1 cellular context compared by ENCODE assay signal in the genomic region with DNA sequence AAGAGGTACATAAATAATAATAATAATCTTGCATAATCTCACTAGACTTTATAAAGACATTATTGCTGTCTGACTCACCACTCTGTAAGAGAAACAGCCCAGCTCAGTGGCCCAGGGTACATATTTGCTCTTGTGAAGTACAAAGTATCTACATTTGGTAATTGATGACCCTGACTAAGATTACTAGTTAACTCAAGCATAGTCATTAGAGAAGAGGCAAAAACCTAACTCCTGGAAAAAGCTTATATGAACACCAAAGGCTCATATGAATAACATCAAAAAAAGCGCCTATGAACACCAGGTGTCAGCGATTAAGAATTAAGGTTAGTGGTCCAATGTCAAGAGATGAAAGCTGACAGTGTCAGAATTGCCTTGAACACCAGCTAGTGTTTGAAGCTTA.
TF ChIP-seq lines count a peak whose summit lies in the region.

No MANE protein-coding gene starts in this region.

TF ChIP-seq in HepG2, 621 proteins besides CTCF, POLR2A, EP300 and RAD21 (continued from another document and continues in another):
- TF ChIP-seq, protein P1, sequence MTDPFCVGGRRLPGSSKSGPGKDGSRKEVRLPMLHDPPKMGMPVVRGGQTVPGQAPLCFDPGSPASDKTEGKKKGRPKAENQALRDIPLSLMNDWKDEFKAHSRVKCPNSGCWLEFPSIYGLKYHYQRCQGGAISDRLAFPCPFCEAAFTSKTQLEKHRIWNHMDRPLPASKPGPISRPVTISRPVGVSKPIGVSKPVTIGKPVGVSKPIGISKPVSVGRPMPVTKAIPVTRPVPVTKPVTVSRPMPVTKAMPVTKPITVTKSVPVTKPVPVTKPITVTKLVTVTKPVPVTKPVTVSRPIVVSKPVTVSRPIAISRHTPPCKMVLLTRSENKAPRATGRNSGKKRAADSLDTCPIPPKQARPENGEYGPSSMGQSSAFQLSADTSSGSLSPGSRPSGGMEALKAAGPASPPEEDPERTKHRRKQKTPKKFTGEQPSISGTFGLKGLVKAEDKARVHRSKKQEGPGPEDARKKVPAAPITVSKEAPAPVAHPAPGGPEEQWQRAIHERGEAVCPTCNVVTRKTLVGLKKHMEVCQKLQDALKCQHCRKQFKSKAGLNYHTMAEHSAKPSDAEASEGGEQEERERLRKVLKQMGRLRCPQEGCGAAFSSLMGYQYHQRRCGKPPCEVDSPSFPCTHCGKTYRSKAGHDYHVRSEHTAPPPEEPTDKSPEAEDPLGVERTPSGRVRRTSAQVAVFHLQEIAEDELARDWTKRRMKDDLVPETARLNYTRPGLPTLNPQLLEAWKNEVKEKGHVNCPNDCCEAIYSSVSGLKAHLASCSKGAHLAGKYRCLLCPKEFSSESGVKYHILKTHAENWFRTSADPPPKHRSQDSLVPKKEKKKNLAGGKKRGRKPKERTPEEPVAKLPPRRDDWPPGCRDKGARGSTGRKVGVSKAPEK (CRISPR knock-in tag; IDR thresholded peaks at IDR 0.05; ENCODE audit: borderline replicate concordance): no peak
- no peak for TF ChIP-seq SATB2 (CRISPR knock-in tag; IDR thresholded peaks at IDR 0.05)
- peak; percentile 85 for TF ChIP-seq CEBPG (CRISPR knock-in tag; IDR thresholded peaks at IDR 0.05)
- TF ChIP-seq ZFX (CRISPR knock-in tag; IDR thresholded peaks at IDR 0.05; ENCODE audit: low read depth): no peak
- TF ChIP-seq HHEX (CRISPR knock-in tag; IDR thresholded peaks at IDR 0.05): peak; percentile 56; the same call in 1 of the 2 replicates
- TF ChIP-seq, protein P2, sequence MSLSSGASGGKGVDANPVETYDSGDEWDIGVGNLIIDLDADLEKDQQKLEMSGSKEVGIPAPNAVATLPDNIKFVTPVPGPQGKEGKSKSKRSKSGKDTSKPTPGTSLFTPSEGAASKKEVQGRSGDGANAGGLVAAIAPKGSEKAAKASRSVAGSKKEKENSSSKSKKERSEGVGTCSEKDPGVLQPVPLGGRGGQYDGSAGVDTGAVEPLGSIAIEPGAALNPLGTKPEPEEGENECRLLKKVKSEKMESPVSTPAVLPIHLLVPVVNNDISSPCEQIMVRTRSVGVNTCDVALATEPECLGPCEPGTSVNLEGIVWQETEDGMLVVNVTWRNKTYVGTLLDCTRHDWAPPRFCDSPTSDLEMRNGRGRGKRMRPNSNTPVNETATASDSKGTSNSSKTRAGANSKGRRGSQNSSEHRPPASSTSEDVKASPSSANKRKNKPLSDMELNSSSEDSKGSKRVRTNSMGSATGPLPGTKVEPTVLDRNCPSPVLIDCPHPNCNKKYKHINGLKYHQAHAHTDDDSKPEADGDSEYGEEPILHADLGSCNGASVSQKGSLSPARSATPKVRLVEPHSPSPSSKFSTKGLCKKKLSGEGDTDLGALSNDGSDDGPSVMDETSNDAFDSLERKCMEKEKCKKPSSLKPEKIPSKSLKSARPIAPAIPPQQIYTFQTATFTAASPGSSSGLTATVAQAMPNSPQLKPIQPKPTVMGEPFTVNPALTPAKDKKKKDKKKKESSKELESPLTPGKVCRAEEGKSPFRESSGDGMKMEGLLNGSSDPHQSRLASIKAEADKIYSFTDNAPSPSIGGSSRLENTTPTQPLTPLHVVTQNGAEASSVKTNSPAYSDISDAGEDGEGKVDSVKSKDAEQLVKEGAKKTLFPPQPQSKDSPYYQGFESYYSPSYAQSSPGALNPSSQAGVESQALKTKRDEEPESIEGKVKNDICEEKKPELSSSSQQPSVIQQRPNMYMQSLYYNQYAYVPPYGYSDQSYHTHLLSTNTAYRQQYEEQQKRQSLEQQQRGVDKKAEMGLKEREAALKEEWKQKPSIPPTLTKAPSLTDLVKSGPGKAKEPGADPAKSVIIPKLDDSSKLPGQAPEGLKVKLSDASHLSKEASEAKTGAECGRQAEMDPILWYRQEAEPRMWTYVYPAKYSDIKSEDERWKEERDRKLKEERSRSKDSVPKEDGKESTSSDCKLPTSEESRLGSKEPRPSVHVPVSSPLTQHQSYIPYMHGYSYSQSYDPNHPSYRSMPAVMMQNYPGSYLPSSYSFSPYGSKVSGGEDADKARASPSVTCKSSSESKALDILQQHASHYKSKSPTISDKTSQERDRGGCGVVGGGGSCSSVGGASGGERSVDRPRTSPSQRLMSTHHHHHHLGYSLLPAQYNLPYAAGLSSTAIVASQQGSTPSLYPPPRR (CRISPR knock-in tag; IDR thresholded peaks at IDR 0.05; ENCODE audit: borderline replicate concordance): no peak; the same call in 1 of the 2 replicates
- no peak for TF ChIP-seq XRCC5 (optimal IDR thresholded peaks at IDR 0.05; ENCODE audit: low read length)
- TF ChIP-seq, protein P3, sequence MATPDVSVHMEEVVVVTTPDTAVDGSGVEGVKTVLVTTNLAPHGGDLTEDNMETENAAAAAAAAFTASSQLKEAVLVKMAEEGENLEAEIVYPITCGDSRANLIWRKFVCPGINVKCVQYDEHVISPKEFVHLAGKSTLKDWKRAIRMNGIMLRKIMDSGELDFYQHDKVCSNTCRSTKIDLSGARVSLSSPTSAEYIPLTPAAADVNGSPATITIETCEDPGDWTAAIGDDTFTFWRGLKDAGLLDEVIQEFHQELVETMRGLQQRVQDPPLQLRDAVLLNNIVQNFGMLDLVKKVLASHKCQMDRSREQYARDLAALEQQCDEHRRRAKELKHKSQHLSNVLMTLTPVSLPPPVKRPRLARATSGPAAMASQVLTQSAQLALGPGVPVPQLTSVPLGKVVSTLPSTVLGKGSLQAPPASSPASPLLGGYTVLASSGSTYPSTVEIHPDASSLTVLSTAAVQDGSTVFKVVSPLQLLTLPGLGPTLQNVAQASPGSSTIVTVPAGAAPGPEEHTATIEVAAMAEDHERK (CRISPR knock-in tag; IDR thresholded peaks at IDR 0.05; ENCODE audit: low read depth): no peak
- TF ChIP-seq NCOA5 (CRISPR knock-in tag; IDR thresholded peaks at IDR 0.05): no peak
- TF ChIP-seq ZNF496 (CRISPR knock-in tag; IDR thresholded peaks at IDR 0.05; ENCODE audit: insufficient replicate concordance): no peak
- no peak for TF ChIP-seq AHR (CRISPR knock-in tag; IDR thresholded peaks at IDR 0.05)
- no peak for TF ChIP-seq CAMTA2 (CRISPR knock-in tag; IDR thresholded peaks at IDR 0.05; ENCODE audit: borderline replicate concordance)
- TF ChIP-seq ZNF441 (CRISPR knock-in tag; IDR thresholded peaks at IDR 0.05; ENCODE audit: borderline replicate concordance): no peak
- TF ChIP-seq ZNF607 (CRISPR knock-in tag; IDR thresholded peaks at IDR 0.05; ENCODE audit: borderline replicate concordance): no peak
- TF ChIP-seq, protein P4, sequence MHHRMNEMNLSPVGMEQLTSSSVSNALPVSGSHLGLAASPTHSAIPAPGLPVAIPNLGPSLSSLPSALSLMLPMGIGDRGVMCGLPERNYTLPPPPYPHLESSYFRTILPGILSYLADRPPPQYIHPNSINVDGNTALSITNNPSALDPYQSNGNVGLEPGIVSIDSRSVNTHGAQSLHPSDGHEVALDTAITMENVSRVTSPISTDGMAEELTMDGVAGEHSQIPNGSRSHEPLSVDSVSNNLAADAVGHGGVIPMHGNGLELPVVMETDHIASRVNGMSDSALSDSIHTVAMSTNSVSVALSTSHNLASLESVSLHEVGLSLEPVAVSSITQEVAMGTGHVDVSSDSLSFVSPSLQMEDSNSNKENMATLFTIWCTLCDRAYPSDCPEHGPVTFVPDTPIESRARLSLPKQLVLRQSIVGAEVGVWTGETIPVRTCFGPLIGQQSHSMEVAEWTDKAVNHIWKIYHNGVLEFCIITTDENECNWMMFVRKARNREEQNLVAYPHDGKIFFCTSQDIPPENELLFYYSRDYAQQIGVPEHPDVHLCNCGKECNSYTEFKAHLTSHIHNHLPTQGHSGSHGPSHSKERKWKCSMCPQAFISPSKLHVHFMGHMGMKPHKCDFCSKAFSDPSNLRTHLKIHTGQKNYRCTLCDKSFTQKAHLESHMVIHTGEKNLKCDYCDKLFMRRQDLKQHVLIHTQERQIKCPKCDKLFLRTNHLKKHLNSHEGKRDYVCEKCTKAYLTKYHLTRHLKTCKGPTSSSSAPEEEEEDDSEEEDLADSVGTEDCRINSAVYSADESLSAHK (CRISPR knock-in tag; IDR thresholded peaks at IDR 0.05; ENCODE audit: borderline replicate concordance): no peak
- no peak for TF ChIP-seq SRSF4 (IDR thresholded peaks at IDR 0.05; ENCODE audit: low read depth, low read length, poor library complexity, severe bottlenecking)
- TF ChIP-seq ZNF335 (CRISPR knock-in tag; IDR thresholded peaks at IDR 0.05): no peak
- no peak for TF ChIP-seq ZNF749 (CRISPR knock-in tag; IDR thresholded peaks at IDR 0.05; ENCODE audit: borderline replicate concordance)
- TF ChIP-seq FOXP1 (IDR thresholded peaks at IDR 0.05): peak; percentile 35; the same call in 1 of the 2 replicates
- peak; percentile 61; the same call in 1 of the 2 replicates for TF ChIP-seq FOXP1 (CRISPR knock-in tag; IDR thresholded peaks at IDR 0.05)
- TF ChIP-seq PAF1 (CRISPR knock-in tag; IDR thresholded peaks at IDR 0.05): no peak
- no peak for TF ChIP-seq ZNF556 (CRISPR knock-in tag; IDR thresholded peaks at IDR 0.05; ENCODE audit: borderline replicate concordance)
- no peak for TF ChIP-seq ARNTL (CRISPR knock-in tag; IDR thresholded peaks at IDR 0.05)
- TF ChIP-seq, protein P5, sequence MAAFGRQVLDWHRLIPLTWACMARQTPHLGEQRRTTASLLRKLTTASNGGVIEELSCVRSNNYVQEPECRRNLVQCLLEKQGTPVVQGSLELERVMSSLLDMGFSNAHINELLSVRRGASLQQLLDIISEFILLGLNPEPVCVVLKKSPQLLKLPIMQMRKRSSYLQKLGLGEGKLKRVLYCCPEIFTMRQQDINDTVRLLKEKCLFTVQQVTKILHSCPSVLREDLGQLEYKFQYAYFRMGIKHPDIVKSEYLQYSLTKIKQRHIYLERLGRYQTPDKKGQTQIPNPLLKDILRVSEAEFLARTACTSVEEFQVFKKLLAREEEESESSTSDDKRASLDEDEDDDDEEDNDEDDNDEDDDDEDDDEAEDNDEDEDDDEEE (CRISPR knock-in tag; IDR thresholded peaks at IDR 0.05): no peak
- TF ChIP-seq ZNF232 (CRISPR knock-in tag; IDR thresholded peaks at IDR 0.05; ENCODE audit: borderline replicate concordance): no peak
- TF ChIP-seq, protein P6, sequence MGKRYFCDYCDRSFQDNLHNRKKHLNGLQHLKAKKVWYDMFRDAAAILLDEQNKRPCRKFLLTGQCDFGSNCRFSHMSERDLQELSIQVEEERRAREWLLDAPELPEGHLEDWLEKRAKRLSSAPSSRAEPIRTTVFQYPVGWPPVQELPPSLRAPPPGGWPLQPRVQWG (CRISPR knock-in tag; IDR thresholded peaks at IDR 0.05; ENCODE audit: borderline replicate concordance, low read depth): no peak
- peak; percentile 42; the same call in 1 of the 2 replicates for TF ChIP-seq NR2C2 (CRISPR knock-in tag; IDR thresholded peaks at IDR 0.05; ENCODE audit: borderline replicate concordance)
- TF ChIP-seq PHF8 (CRISPR knock-in tag; IDR thresholded peaks at IDR 0.05): no peak
- no peak for TF ChIP-seq BHLHE40 (IDR thresholded peaks at IDR 0.05; ENCODE audit: low read length)
- TF ChIP-seq, protein P7, sequence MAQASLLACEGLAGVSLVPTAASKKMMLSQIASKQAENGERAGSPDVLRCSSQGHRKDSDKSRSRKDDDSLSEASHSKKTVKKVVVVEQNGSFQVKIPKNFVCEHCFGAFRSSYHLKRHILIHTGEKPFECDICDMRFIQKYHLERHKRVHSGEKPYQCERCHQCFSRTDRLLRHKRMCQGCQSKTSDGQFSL (CRISPR knock-in tag; IDR thresholded peaks at IDR 0.05): no peak
- no peak for TF ChIP-seq ZFP82 (CRISPR knock-in tag; IDR thresholded peaks at IDR 0.05; ENCODE audit: borderline replicate concordance)
- TF ChIP-seq ZBTB38 (CRISPR knock-in tag; IDR thresholded peaks at IDR 0.05): no peak
- peak; percentile 87 for TF ChIP-seq CEBPB (IDR thresholded peaks at IDR 0.05; ENCODE audit: borderline replicate concordance, low read depth, low read length)
- TF ChIP-seq GFI1 (CRISPR knock-in tag; IDR thresholded peaks at IDR 0.05; ENCODE audit: borderline replicate concordance): no peak
- peak; percentile 87 for TF ChIP-seq NCOA2 (CRISPR knock-in tag; IDR thresholded peaks at IDR 0.05)
- TF ChIP-seq ZSCAN29 (CRISPR knock-in tag; conservative IDR thresholded peaks at IDR 0.05): no peak
- TF ChIP-seq NONO (IDR thresholded peaks at IDR 0.05): no peak
- no peak for TF ChIP-seq NONO (CRISPR knock-in tag; conservative IDR thresholded peaks at IDR 0.05)
- TF ChIP-seq CBX5 (CRISPR knock-in tag; IDR thresholded peaks at IDR 0.05; ENCODE audit: borderline replicate concordance): no peak
- TF ChIP-seq, protein P8, sequence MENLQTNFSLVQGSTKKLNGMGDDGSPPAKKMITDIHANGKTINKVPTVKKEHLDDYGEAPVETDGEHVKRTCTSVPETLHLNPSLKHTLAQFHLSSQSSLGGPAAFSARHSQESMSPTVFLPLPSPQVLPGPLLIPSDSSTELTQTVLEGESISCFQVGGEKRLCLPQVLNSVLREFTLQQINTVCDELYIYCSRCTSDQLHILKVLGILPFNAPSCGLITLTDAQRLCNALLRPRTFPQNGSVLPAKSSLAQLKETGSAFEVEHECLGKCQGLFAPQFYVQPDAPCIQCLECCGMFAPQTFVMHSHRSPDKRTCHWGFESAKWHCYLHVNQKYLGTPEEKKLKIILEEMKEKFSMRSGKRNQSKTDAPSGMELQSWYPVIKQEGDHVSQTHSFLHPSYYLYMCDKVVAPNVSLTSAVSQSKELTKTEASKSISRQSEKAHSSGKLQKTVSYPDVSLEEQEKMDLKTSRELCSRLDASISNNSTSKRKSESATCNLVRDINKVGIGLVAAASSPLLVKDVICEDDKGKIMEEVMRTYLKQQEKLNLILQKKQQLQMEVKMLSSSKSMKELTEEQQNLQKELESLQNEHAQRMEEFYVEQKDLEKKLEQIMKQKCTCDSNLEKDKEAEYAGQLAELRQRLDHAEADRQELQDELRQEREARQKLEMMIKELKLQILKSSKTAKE (CRISPR knock-in tag; IDR thresholded peaks at IDR 0.05; ENCODE audit: borderline replicate concordance): no peak
- TF ChIP-seq ZKSCAN1 (IDR thresholded peaks at IDR 0.05; ENCODE audit: low read length): no peak
- TF ChIP-seq, protein P9, sequence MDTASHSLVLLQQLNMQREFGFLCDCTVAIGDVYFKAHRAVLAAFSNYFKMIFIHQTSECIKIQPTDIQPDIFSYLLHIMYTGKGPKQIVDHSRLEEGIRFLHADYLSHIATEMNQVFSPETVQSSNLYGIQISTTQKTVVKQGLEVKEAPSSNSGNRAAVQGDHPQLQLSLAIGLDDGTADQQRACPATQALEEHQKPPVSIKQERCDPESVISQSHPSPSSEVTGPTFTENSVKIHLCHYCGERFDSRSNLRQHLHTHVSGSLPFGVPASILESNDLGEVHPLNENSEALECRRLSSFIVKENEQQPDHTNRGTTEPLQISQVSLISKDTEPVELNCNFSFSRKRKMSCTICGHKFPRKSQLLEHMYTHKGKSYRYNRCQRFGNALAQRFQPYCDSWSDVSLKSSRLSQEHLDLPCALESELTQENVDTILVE (CRISPR knock-in tag; IDR thresholded peaks at IDR 0.05): no peak
- TF ChIP-seq ZFP37 (CRISPR knock-in tag; IDR thresholded peaks at IDR 0.05; ENCODE audit: borderline replicate concordance): 0 out of 2 replicates have a peak, but pooled peaks have one; percentile 63
- no peak for TF ChIP-seq RAD51 (IDR thresholded peaks at IDR 0.05; ENCODE audit: borderline replicate concordance)
- TF ChIP-seq RNF2 (conservative IDR thresholded peaks at IDR 0.05; ENCODE audit: low read depth): no peak
- TF ChIP-seq ZNF296 (CRISPR knock-in tag; conservative IDR thresholded peaks at IDR 0.05): no peak
- no peak for TF ChIP-seq ETV5 (CRISPR knock-in tag; IDR thresholded peaks at IDR 0.05; ENCODE audit: borderline replicate concordance)
